In genomic region chr19:19385900-19386339, GRCh38 we compare ENCODE assay signal across 1 cellular context.
TF ChIP-seq lines count a peak whose summit lies in the region.

No MANE protein-coding gene starts in this region.

TF ChIP-seq in K562, 482 proteins besides CTCF, POLR2A, EP300 and RAD21 (continued from another document and continues in another):
- TF ChIP-seq, protein P1, sequence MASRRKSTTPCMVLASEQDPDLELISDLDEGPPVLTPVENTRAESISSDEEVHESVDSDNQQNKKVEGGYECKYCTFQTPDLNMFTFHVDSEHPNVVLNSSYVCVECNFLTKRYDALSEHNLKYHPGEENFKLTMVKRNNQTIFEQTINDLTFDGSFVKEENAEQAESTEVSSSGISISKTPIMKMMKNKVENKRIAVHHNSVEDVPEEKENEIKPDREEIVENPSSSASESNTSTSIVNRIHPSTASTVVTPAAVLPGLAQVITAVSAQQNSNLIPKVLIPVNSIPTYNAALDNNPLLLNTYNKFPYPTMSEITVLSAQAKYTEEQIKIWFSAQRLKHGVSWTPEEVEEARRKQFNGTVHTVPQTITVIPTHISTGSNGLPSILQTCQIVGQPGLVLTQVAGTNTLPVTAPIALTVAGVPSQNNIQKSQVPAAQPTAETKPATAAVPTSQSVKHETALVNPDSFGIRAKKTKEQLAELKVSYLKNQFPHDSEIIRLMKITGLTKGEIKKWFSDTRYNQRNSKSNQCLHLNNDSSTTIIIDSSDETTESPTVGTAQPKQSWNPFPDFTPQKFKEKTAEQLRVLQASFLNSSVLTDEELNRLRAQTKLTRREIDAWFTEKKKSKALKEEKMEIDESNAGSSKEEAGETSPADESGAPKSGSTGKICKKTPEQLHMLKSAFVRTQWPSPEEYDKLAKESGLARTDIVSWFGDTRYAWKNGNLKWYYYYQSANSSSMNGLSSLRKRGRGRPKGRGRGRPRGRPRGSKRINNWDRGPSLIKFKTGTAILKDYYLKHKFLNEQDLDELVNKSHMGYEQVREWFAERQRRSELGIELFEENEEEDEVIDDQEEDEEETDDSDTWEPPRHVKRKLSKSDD (conservative IDR thresholded peaks at IDR 0.05; ENCODE audit: low read length): no peak
- TF ChIP-seq FOXA1 (IDR thresholded peaks at IDR 0.05; ENCODE audit: borderline replicate concordance): no peak
- TF ChIP-seq ZBED1 (IDR thresholded peaks at IDR 0.05): no peak
- TF ChIP-seq STAT5B (CRISPR knock-in tag; IDR thresholded peaks at IDR 0.05): no peak
- TF ChIP-seq ZNF444 (CRISPR knock-in tag; IDR thresholded peaks at IDR 0.05): no peak
- TF ChIP-seq RNF219 (CRISPR knock-in tag; IDR thresholded peaks at IDR 0.05): no peak
- no peak for TF ChIP-seq KLF13 (tag; IDR thresholded peaks at IDR 0.05; ENCODE audit: borderline replicate concordance, low read depth)
- TF ChIP-seq, protein P2, sequence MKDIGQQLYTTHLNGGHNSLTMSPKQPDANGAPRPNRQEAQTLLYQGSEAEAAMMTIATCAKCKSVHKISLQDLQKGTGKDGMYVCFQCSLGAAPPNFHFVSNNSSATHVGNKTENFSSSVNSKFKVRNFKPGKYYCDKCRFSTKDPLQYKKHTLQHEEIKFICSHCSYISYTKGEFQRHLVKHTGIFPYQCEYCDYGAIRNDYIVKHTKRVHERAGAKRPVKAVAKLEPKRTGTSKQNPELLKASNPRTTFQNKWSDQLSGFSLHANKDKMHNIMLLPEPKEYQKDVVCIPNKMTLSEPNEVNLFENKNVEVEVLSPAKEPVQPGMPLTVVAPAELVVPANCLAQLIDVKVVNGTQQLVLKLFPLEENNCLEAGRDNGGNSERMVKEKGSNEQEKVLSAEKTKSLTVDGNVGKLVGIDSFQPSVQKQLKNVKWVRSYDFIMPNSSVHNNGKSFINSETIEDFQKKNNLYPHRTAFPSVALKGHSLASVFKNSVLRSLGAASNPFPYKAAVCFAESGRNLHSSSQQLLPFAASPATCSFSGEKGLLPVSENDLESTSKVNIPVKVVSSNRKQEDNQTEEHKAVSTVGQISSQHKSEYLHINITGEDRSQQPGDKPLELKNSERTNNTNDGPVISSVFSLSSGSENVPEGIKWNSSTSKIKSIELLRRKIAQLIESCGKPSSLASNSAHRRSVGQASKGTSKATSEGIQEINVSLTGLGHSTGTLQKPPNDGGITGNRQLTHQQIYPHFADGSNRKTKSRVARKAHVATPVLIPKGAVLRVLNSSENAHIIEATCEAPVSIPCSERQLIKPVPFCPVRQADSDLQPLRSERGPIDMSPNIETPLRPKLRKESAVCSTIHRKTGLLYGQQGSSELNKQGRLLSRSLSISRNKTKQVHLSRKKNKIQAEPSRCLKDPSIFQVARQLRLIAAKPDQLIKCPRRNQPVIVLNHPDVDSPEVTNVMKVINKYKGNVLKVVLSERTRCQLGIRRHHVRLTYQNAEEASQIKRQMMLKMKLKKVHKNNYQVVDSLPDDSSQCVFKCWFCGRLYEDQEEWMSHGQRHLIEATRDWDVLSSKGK (CRISPR knock-in tag; IDR thresholded peaks at IDR 0.05): no peak
- no peak for TF ChIP-seq KDM2B (CRISPR knock-in tag; IDR thresholded peaks at IDR 0.05)
- no peak for TF ChIP-seq ZBTB12 (CRISPR knock-in tag; IDR thresholded peaks at IDR 0.05)
- TF ChIP-seq ZBTB40 (IDR thresholded peaks at IDR 0.05): no peak
- no peak for TF ChIP-seq ZBTB40 (CRISPR knock-in tag; IDR thresholded peaks at IDR 0.05)
- TF ChIP-seq SAP30 (IDR thresholded peaks at IDR 0.05; ENCODE audit: borderline replicate concordance, insufficient read depth, low read depth, low read length, poor library complexity, severe bottlenecking): peak; percentile 55
- TF ChIP-seq SAFB2 (IDR thresholded peaks at IDR 0.05; ENCODE audit: borderline replicate concordance, low read depth, low read length, severe bottlenecking): no peak
- no peak for TF ChIP-seq ZNF583 (CRISPR knock-in tag; IDR thresholded peaks at IDR 0.05)
- TF ChIP-seq, protein P3, sequence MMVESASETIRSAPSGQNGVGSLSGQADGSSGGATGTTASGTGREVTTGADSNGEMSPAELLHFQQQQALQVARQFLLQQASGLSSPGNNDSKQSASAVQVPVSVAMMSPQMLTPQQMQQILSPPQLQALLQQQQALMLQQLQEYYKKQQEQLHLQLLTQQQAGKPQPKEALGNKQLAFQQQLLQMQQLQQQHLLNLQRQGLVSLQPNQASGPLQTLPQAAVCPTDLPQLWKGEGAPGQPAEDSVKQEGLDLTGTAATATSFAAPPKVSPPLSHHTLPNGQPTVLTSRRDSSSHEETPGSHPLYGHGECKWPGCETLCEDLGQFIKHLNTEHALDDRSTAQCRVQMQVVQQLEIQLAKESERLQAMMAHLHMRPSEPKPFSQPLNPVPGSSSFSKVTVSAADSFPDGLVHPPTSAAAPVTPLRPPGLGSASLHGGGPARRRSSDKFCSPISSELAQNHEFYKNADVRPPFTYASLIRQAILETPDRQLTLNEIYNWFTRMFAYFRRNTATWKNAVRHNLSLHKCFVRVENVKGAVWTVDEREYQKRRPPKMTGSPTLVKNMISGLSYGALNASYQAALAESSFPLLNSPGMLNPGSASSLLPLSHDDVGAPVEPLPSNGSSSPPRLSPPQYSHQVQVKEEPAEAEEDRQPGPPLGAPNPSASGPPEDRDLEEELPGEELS (CRISPR knock-in tag; IDR thresholded peaks at IDR 0.05; ENCODE audit: borderline replicate concordance): no peak
- peak; percentile 70 for TF ChIP-seq RBFOX2 (IDR thresholded peaks at IDR 0.05; ENCODE audit: low read depth, low read length)
- no peak for TF ChIP-seq FOXJ2 (tag; IDR thresholded peaks at IDR 0.05)
- no peak for TF ChIP-seq NCOA4 (IDR thresholded peaks at IDR 0.05; ENCODE audit: partially characterized antibody)
- no peak for TF ChIP-seq CBFB (CRISPR knock-in tag; IDR thresholded peaks at IDR 0.05)
- TF ChIP-seq HDAC1 (IDR thresholded peaks at IDR 0.05): no peak
- TF ChIP-seq BRD4 (IDR thresholded peaks at IDR 0.05): no peak
